Comparison of ENCODE assay signal across 8 cellular contexts in genomic region chr7:124784879-124785818, GRCh38. TPM values are rescaled to one million over a fixed set of nuclear protein-coding genes. Genes with fewer than 3 reads are reported as not detected.
DNase-seq lines count a peak whose midpoint lies in the region; ATAC-seq and TF ChIP-seq lines count a peak whose summit lies in the region.

No MANE protein-coding gene starts in this region.

- no peak for TF ChIP-seq POLR2A in right lobe of liver (IDR thresholded peaks at IDR 0.05)

- H4K20me1 ChIP-seq in OCI-LY1 (ENCODE audit: insufficient read depth, low read length): no peaks in the 10 kb centered on the region

- H3K9me3 ChIP-seq in OCI-LY1 (ENCODE audit: low read length) (no peaks in the 10 kb centered on the region), right lobe of liver (no peaks in the 10 kb centered on the region)

- H3K4me3 Mint-ChIP-seq in natural killer cell: no peak overlapping the region

- H3K27me3 ChIP-seq in OCI-LY1 (ENCODE audit: insufficient read depth, low read length) (no peaks in the 10 kb centered on the region), right lobe of liver (no peaks in the 10 kb centered on the region)

- intact Hi-C loops in right lobe of liver (cut with DNase I) (no loop called here), natural killer cell (cut with micrococcal nuclease) (no loop called here)

- TF ChIP-seq CTCF in OCI-LY1 (IDR thresholded peaks at IDR 0.05; ENCODE audit: low read length) (peak; percentile 97), coronary artery (IDR thresholded peaks at IDR 0.05) (peak; percentile 48), right lobe of liver (IDR thresholded peaks at IDR 0.05) (peak; percentile 74 to 86 (median 82)), natural killer cell (IDR thresholded peaks at IDR 0.05) (no peak)

- peaks cover 0 to 3% of the 10 kb centered on the region in 2 donors for H3K9me3 Mint-ChIP-seq in natural killer cell

- H3K4me3 ChIP-seq in Jurkat, Clone E6-1 (ENCODE audit: low read length): no peak overlapping the region
- H3K4me3 ChIP-seq in OCI-LY1 (ENCODE audit: low read depth, low read length, poor library complexity, severe bottlenecking) (no peak overlapping the region), coronary artery (no peak overlapping the region), right lobe of liver (no peak overlapping the region)

- H3K36me3 ChIP-seq in OCI-LY1 (ENCODE audit: insufficient read depth, low read length) (no peaks in the 10 kb centered on the region), right lobe of liver (no peaks in the 10 kb centered on the region)

- H3K36me3 Mint-ChIP-seq in natural killer cell: no peaks in the 10 kb centered on the region

- no peaks in the 10 kb centered on the region for H3K4me1 Mint-ChIP-seq in natural killer cell

- H3K27ac ChIP-seq in OCI-LY1 (ENCODE audit: low read depth, low read length, poor library complexity, severe bottlenecking): no peak overlapping the region
- no peak overlapping the region for H3K27ac ChIP-seq in coronary artery
- H3K27ac ChIP-seq in right lobe of liver: no peak overlapping the region

- H3K79me2 ChIP-seq in OCI-LY1 (ENCODE audit: insufficient read depth, low read length): no peaks in the 10 kb centered on the region

- no peak overlapping the region for H3K4me2 ChIP-seq in OCI-LY1 (ENCODE audit: low read length)

- 23% methylated on average over 7 of the region's 9 CpGs for WGBS in right lobe of liver (ENCODE audit: insufficient coverage, low coverage, low lambda C conversion rate, missing lambda C conversion rate)

- H2AFZ ChIP-seq in OCI-LY1 (ENCODE audit: low read length): no peak overlapping the region

- H3K27me3 Mint-ChIP-seq in natural killer cell (ENCODE audit: low read depth in 2 of 2): peaks cover 2% of the 10 kb centered on the region in 2 donors

- H3K4me1 ChIP-seq in OCI-LY1 (ENCODE audit: insufficient read depth, low read length, severe bottlenecking) (no peaks in the 10 kb centered on the region), right lobe of liver (no peaks in the 10 kb centered on the region)

- H3K27ac Mint-ChIP-seq in natural killer cell: no peak overlapping the region

- DNase-seq in G401 (ENCODE audit: low spot score): peak; percentile 71
- DNase-seq in Jurkat, Clone E6-1 (ENCODE audit: low read depth, low spot score): peak; percentile 19
- DNase-seq in coronary artery (ENCODE audit: low spot score): no peak
- peak in 2 of 3 donors; percentile 43 to 62 for DNase-seq in right lobe of liver
- DNase-seq in natural killer cell: no peak
- no peak for DNase-seq in GM19240 (ENCODE audit: insufficient read length, low spot score)

- H3K9ac ChIP-seq in OCI-LY1 (ENCODE audit: low read length): no peak overlapping the region

- no peaks in the 10 kb centered on the region for H3F3A ChIP-seq in OCI-LY1 (ENCODE audit: insufficient read depth, low read length)

- no peaks in the 10 kb centered on the region for H3K9me2 ChIP-seq in OCI-LY1 (ENCODE audit: low read depth, low read length)

- peak; percentile 86 for ATAC-seq in GM21619 (IDR thresholded peaks at IDR 0.05; ENCODE audit: unreplicated experiment)
- peak; percentile 96 to 99 (median 98) for ATAC-seq in right lobe of liver
- ATAC-seq in natural killer cell: no peak

- in situ Hi-C loops in G401 (cut with HindIII; ENCODE audit: low sequenced_read_pairs): no loop called here

RNA-seq across cellular contexts. Expression of gene GPR37, which starts 19.6 kb away (rescaled TPM):
- not detected in 2 replicates for total RNA-seq in G401 (2014; rRNA removed; shearing (Covaris generic))
- polyA plus RNA-seq in Jurkat, Clone E6-1 (2012; ENCODE audit: insufficient read depth, insufficient read length): not detected
- 10 to 100 TPM in 5 of 6 experiments, 1 to 10 TPM in 1; 8.9 to 16.0 (median 14.3) TPM for total RNA-seq in right lobe of liver
- total RNA-seq in natural killer cell: not detected

Comparison
In these comparisons a context has a peak if more than half of its experiments do, and no peak if none do; other contexts are left out.
1. DNase-seq: peak in G401 (single experiment), Jurkat, Clone E6-1 (single experiment) and right lobe of liver (2 of 3); none in coronary artery (single experiment), natural killer cell (single experiment) and GM19240 (single experiment).
2. ATAC-seq: peak in GM21619 (single experiment) and right lobe of liver (4 of 4); none in natural killer cell (0 of 3).